Comparison of ENCODE assay signal across 8 cellular contexts in genomic region chr4:112144546-112145325, GRCh38. TPM values are rescaled to one million over a fixed set of nuclear protein-coding genes. Genes with fewer than 3 reads are reported as not detected.
DNase-seq lines count a peak whose midpoint lies in the region; ATAC-seq and TF ChIP-seq lines count a peak whose summit lies in the region.

No MANE protein-coding gene starts in this region.

- H3K4me1 Mint-ChIP-seq in activated naive CD4-positive, alpha-beta T cell treated with anti-CD3 and anti-CD28 coated beads, Interleukin-2, amount 10 ng/mL, durations not matched to agents 7 days and 5 days: peaks cover 41% of the 10 kb centered on the region
- peaks cover 10% of the 10 kb centered on the region for H3K4me1 Mint-ChIP-seq in mesothelial cell of epicardium

- ATAC-seq in activated naive CD4-positive, alpha-beta T cell treated with anti-CD3 and anti-CD28 coated beads, Interleukin-2, amount 50 U/mL, for 72 hours: no peak
- ATAC-seq in body of pancreas: no peak
- ATAC-seq in GM21723 (IDR thresholded peaks at IDR 0.05; ENCODE audit: unreplicated experiment): no peak

- peak; percentile 23 for DNase-seq in activated naive CD4-positive, alpha-beta T cell treated with anti-CD3 and anti-CD28 coated beads, Interleukin-2, amount 10 ng/mL, durations not matched to agents 7 days and 5 days
- DNase-seq in activated naive CD4-positive, alpha-beta T cell treated with anti-CD3 and anti-CD28 coated beads, Interleukin-2, amount 50 U/mL, for 72 hours (ENCODE audit: low spot score in 2 of 2): no peak
- DNase-seq in body of pancreas (peak in 1 of 4 donors; percentile 13), mesothelial cell of epicardium (ENCODE audit: low spot score in 2 of 2, unreplicated experiment in 2 of 2) (no peak), uterus (peak in 1 of 2 donors; percentile 27), kidney glomerular epithelial cell (lab: John Stamatoyannopoulos, UW) (no peak)
- no peak for DNase-seq in stimulated activated naive CD4-positive, alpha-beta T cell treated with Interleukin-2 at 50 U/mL for 16 hours (lab: John Stamatoyannopoulos, UW)

- H3K27me3 ChIP-seq in body of pancreas (no peaks in the 10 kb centered on the region), uterus (no peaks in the 10 kb centered on the region)

- H3K4me3 ChIP-seq in body of pancreas (no peak overlapping the region), uterus (peak overlapping the region; percentile 54 to 97)

- 50 to 59% methylated on average over 20 of the region's 20 CpGs for WGBS in body of pancreas, 2 donors

- H3K9me3 Mint-ChIP-seq in activated naive CD4-positive, alpha-beta T cell treated with anti-CD3 and anti-CD28 coated beads, Interleukin-2, amount 10 ng/mL, durations not matched to agents 7 days and 5 days: no peaks in the 10 kb centered on the region
- H3K9me3 Mint-ChIP-seq in activated naive CD4-positive, alpha-beta T cell treated with anti-CD3 and anti-CD28 coated beads, Interleukin-2, amount 50 U/mL, for 72 hours: peaks cover 0 to 3% of the 10 kb centered on the region in 2 donors
- H3K9me3 Mint-ChIP-seq in mesothelial cell of epicardium: no peaks in the 10 kb centered on the region

- CTCF ChIA-PET in activated naive CD4-positive, alpha-beta T cell treated with anti-CD3 and anti-CD28 coated beads, Interleukin-2, amount 10 ng/mL, durations not matched to agents 7 days and 5 days (lab: Charles Lee): no interaction called here

- intact Hi-C loops in body of pancreas (cut with DNase I) (no loop called here), uterus (cut with DNase I; ENCODE audit: low total_unique reads) (no loop called here)

- H3K27ac ChIP-seq in body of pancreas: peak overlapping the region in 3 of 4 donors; percentile 84 to 91 (median 89)
- H3K27ac ChIP-seq in uterus: peak overlapping the region; percentile 82 to 92

- no peaks in the 10 kb centered on the region for H3K36me3 Mint-ChIP-seq in activated naive CD4-positive, alpha-beta T cell treated with anti-CD3 and anti-CD28 coated beads, Interleukin-2, amount 10 ng/mL, durations not matched to agents 7 days and 5 days
- H3K36me3 Mint-ChIP-seq in activated naive CD4-positive, alpha-beta T cell treated with anti-CD3 and anti-CD28 coated beads, Interleukin-2, amount 50 U/mL, for 72 hours: peaks cover 11 to 16% of the 10 kb centered on the region in 2 donors
- H3K36me3 Mint-ChIP-seq in mesothelial cell of epicardium: no peaks in the 10 kb centered on the region

- H3K4me3 Mint-ChIP-seq in activated naive CD4-positive, alpha-beta T cell treated with anti-CD3 and anti-CD28 coated beads, Interleukin-2, amount 10 ng/mL, durations not matched to agents 7 days and 5 days: peak overlapping the region; percentile 70
- peak overlapping the region; percentile 61 for H3K4me3 Mint-ChIP-seq in mesothelial cell of epicardium

- no peaks in the 10 kb centered on the region for H3K9me3 ChIP-seq in body of pancreas
- no peaks in the 10 kb centered on the region for H3K9me3 ChIP-seq in uterus

- H3K27ac Mint-ChIP-seq in activated naive CD4-positive, alpha-beta T cell treated with anti-CD3 and anti-CD28 coated beads, Interleukin-2, amount 10 ng/mL, durations not matched to agents 7 days and 5 days: peak overlapping the region; percentile 77
- H3K27ac Mint-ChIP-seq in activated naive CD4-positive, alpha-beta T cell treated with anti-CD3 and anti-CD28 coated beads, Interleukin-2, amount 50 U/mL, for 72 hours: peak overlapping the region in 1 of 2 donors; percentile 82
- H3K27ac Mint-ChIP-seq in mesothelial cell of epicardium: peak overlapping the region; percentile 18

- TF ChIP-seq POLR2A in body of pancreas (IDR thresholded peaks at IDR 0.05) (no peak), uterus (IDR thresholded peaks at IDR 0.05) (no peak)

- no peaks in the 10 kb centered on the region for H3K27me3 Mint-ChIP-seq in activated naive CD4-positive, alpha-beta T cell treated with anti-CD3 and anti-CD28 coated beads, Interleukin-2, amount 10 ng/mL, durations not matched to agents 7 days and 5 days
- H3K27me3 Mint-ChIP-seq in mesothelial cell of epicardium (ENCODE audit: low read depth): peaks cover 29% of the 10 kb centered on the region

- TF ChIP-seq CTCF in body of pancreas (IDR thresholded peaks at IDR 0.05) (no peak), mesothelial cell of epicardium (IDR thresholded peaks at IDR 0.05; ENCODE audit: unreplicated experiment) (no peak), uterus (IDR thresholded peaks at IDR 0.05) (no peak)

- H3K4me1 ChIP-seq in body of pancreas (peaks cover 7% of the 10 kb centered on the region), uterus (no peaks in the 10 kb centered on the region)

- H3K36me3 ChIP-seq in body of pancreas (replicated peaks in 1 of 2; ENCODE audit: insufficient read depth in 1 of 2, low read depth in 2 of 2) (no peaks in the 10 kb centered on the region), uterus (no peaks in the 10 kb centered on the region)

RNA-seq across cellular contexts. Expression of gene FAM241A, which starts 0.5 kb away (rescaled TPM):
- 1 to 10 TPM; 1.6 to 2.6 TPM for total RNA-seq in activated naive CD4-positive, alpha-beta T cell treated with anti-CD3 and anti-CD28 coated beads, Interleukin-2, amount 50 U/mL, for 72 hours
- total RNA-seq in body of pancreas (1 to 10 TPM; 2.0 to 2.6 TPM), mesothelial cell of epicardium (0.20 to 0.35 TPM (median 0.27 TPM) in 3 replicates), uterus (1 to 10 TPM; 2.3 to 8.5 (median 3.5) TPM)

Comparison
In these comparisons a context has a peak if more than half of its experiments do, and no peak if none do; other contexts are left out.
1. H3K4me3 ChIP-seq: peak in uterus (2 of 2); none in body of pancreas (0 of 2).